9 cellular contexts compared by ENCODE assay signal in genomic region chr1:234154320-234155251, GRCh38.
DNase-seq lines count a peak whose midpoint lies in the region; ATAC-seq, FAIRE-seq and TF ChIP-seq lines count a peak whose summit lies in the region.
"Had no signal": no experiment of that assay in that cellular context is flagged by ENCODE, and none has a peak within 500 bp of the region (broad histone marks: within the 10 kb centered on the region; RNA-seq: fewer than 3 reads in every experiment).

No MANE protein-coding gene starts in this region.

- FAIRE-seq in K562 (lab: Jason Lieb, UNC) (peak; percentile 71), kidney (lab: Jason Lieb, UNC) (peak; percentile 37)
- FAIRE-seq: colon had no signal

- H3K36me3 ChIP-seq in left ventricle myocardium inferior (no peaks in the 10 kb centered on the region), K562 (ENCODE audit: control insufficient read depth, insufficient read depth, low read length) (no peaks in the 10 kb centered on the region), kidney (ENCODE audit: control insufficient read depth in 1 of 2, insufficient read depth in 2 of 2, low read length in 2 of 2) (no peaks in the 10 kb centered on the region), transverse colon (no peaks in the 10 kb centered on the region)

- ATAC-seq in Right ventricle myocardium superior (ENCODE audit: poor library complexity) (no peak), K562 (peak; percentile 95), GM18909 (IDR thresholded peaks at IDR 0.05; ENCODE audit: poor library complexity, unreplicated experiment) (no peak)

- CTCF ChIA-PET in K562 (lab: Yijun Ruan, JAX; ENCODE audit: low intra/inter-chr PET ratio), result interaction anchor here (0.5 to 2.7 kb wide), 4 partner anchors 156 to 1576 kb away, joined by 3 to 12 read pairs (median 3); no protein-coding TSS in a partner anchor

- TF ChIP-seq POLR2A in K562 (conservative IDR thresholded peaks at IDR 0.05), result no peak
- TF ChIP-seq POLR2A in transverse colon (IDR thresholded peaks at IDR 0.05), result no peak

- H3K27me3 ChIP-seq in left ventricle myocardium inferior (ENCODE audit: low read depth), result peaks cover 15% of the 10 kb centered on the region
- H3K27me3 ChIP-seq in K562 (ENCODE audit: control insufficient read depth in 2 of 2, insufficient read depth in 2 of 2, low read length in 2 of 2), result no peaks in the 10 kb centered on the region
- H3K27me3 ChIP-seq in transverse colon, result no peaks in the 10 kb centered on the region

- no peak overlapping the region for H3K4me2 ChIP-seq in K562 (ENCODE audit: insufficient read depth, low read length)

- H3K9ac ChIP-seq in K562 (ENCODE audit: insufficient read depth in 1 of 2, low read depth in 2 of 2, low read length in 2 of 2) (no peak overlapping the region), kidney (ENCODE audit: low read length in 2 of 2) (no peak overlapping the region)

- DNase-seq in left ventricle myocardium inferior (no peak), Right ventricle myocardium superior (no peak), HS-5 (ENCODE audit: low read depth) (peak; percentile 50), NCI-H748 (lab: John Stamatoyannopoulos, UW; ENCODE audit: unreplicated experiment) (peak; percentile 61), K562 (ENCODE audit: extremely low read depth in 1 of 4, low spot score in 3 of 4) (peak; percentile 68 to 72 (median 68)), kidney (no peak), transverse colon (no peak)

- POLR2A ChIA-PET in K562 (lab: Yijun Ruan, JAX), result no interaction called here

- no peaks in the 10 kb centered on the region for H4K20me1 ChIP-seq in K562 (replicated peaks; ENCODE audit: control insufficient read depth, insufficient read depth, low read length)

- H3K79me2 ChIP-seq in K562 (ENCODE audit: control insufficient read depth, insufficient read depth, low read length), result no peaks in the 10 kb centered on the region

- 1% methylated on average over 7 of the region's 7 CpGs for WGBS in K562 (ENCODE audit: insufficient coverage, low coverage, missing lambda C conversion rate)
- 37 to 39% methylated on average over 7 of the region's 7 CpGs for WGBS in transverse colon (ENCODE audit: low coverage in 1 of 2), 2 donors

- intact Hi-C loops in left ventricle myocardium inferior (cut with micrococcal nuclease) (loop anchor here (10.0 kb wide), 1 partner anchor 150 kb away; no protein-coding TSS in a partner anchor), Right ventricle myocardium superior (cut with DNase I) (loop anchor here (10.0 kb wide), 1 partner anchor 160 kb away; no protein-coding TSS in a partner anchor), K562 (cut with micrococcal nuclease) (loop anchor here (1.0 kb wide), 1 partner anchor 156 kb away; no protein-coding TSS in a partner anchor), kidney (cut with DNase I) (no loop called here), transverse colon (cut with DNase I; ENCODE audit: low total_unique reads) (no loop called here)

- peak; percentile 80 for TF ChIP-seq CTCF in left ventricle myocardium inferior (IDR thresholded peaks at IDR 0.05; ENCODE audit: borderline replicate concordance)
- TF ChIP-seq CTCF in K562 (IDR thresholded peaks at IDR 0.05 in 2 of 3, conservative IDR thresholded peaks at IDR 0.05 in 1 of 3; ENCODE audit: insufficient read depth in 2 of 3, low read depth in 1 of 3, low read length in 3 of 3), result peak; percentile 64 to 80 (median 77)
- peak; percentile 41 for TF ChIP-seq CTCF in kidney (IDR thresholded peaks at IDR 0.05; ENCODE audit: borderline replicate concordance, extremely low read depth, insufficient read depth)
- peak; percentile 59 to 81 (median 69) for TF ChIP-seq CTCF in transverse colon (IDR thresholded peaks at IDR 0.05)

- H3K9me1 ChIP-seq in K562 (ENCODE audit: control insufficient read depth, insufficient read depth, low read length), result no peaks in the 10 kb centered on the region

- TF ChIP-seq EP300 in K562 (IDR thresholded peaks at IDR 0.05; ENCODE audit: low read length) (no peak), transverse colon (IDR thresholded peaks at IDR 0.05; ENCODE audit: low read depth) (no peak)

- H2AFZ ChIP-seq in K562 (ENCODE audit: low read depth, low read length), result 0 out of 2 replicates have a peak overlapping the region, but pooled peaks have one; percentile 16

- no peak overlapping the region for H3K27ac ChIP-seq in left ventricle myocardium inferior (replicated peaks)
- no peak overlapping the region for H3K27ac ChIP-seq in K562 (ENCODE audit: extremely low read depth, low read depth, low read length)
- H3K27ac ChIP-seq in kidney (ENCODE audit: low read depth in 2 of 2, low read length in 2 of 2), result no peak overlapping the region
- no peak overlapping the region for H3K27ac ChIP-seq in transverse colon

- in situ Hi-C loops in K562 (cut with MboI), result no loop called here
- in situ Hi-C loops in transverse colon (cut with MboI; ENCODE audit: low pct_ligation_motif_present in 1 of 4, low pct_unique_long_range_greater_than_20kb in 1 of 4, low sequenced_read_pairs in 3 of 4), result no loop called here

- no peak overlapping the region for H3K4me3 ChIP-seq in left ventricle myocardium inferior
- no peak overlapping the region for H3K4me3 ChIP-seq in K562
- no peak overlapping the region for H3K4me3 ChIP-seq in kidney (ENCODE audit: low read length in 2 of 2)
- H3K4me3 ChIP-seq in transverse colon, result no peak overlapping the region

- no TSS peak for BruUV-seq in K562 (replicated peaks; lab: Mats Ljungman, UMichigan)

- no peaks in the 10 kb centered on the region for H3K4me1 ChIP-seq in left ventricle myocardium inferior
- no peaks in the 10 kb centered on the region for H3K4me1 ChIP-seq in K562 (replicated peaks in 1 of 2; ENCODE audit: control insufficient read depth in 2 of 2, insufficient read depth in 2 of 2, low read length in 2 of 2)
- no peaks in the 10 kb centered on the region for H3K4me1 ChIP-seq in kidney (ENCODE audit: control insufficient read depth in 1 of 2, insufficient read depth in 1 of 2, low read depth in 1 of 2, low read length in 2 of 2)
- no peaks in the 10 kb centered on the region for H3K4me1 ChIP-seq in transverse colon

- TF ChIP-seq RAD21 in K562 (CRISPR knock-in tag; conservative IDR thresholded peaks at IDR 0.05 in 1 of 2, IDR thresholded peaks at IDR 0.05 in 1 of 2), result peak; percentile 64 to 78

- H3K9me3 ChIP-seq in left ventricle myocardium inferior (replicated peaks) (no peaks in the 10 kb centered on the region), K562 (replicated peaks; ENCODE audit: control insufficient read depth, insufficient read depth, low read depth, low read length) (no peaks in the 10 kb centered on the region), kidney (ENCODE audit: control insufficient read depth in 1 of 2, low read length in 2 of 2) (no peaks in the 10 kb centered on the region), transverse colon (no peaks in the 10 kb centered on the region)

TF ChIP-seq in K562, 482 proteins besides CTCF, POLR2A, EP300 and RAD21 (continues in another document):
- peak; percentile 43; the same call in 1 of the 2 replicates for TF ChIP-seq DEAF1 (CRISPR knock-in tag; IDR thresholded peaks at IDR 0.05)
- TF ChIP-seq ARID3A (IDR thresholded peaks at IDR 0.05; ENCODE audit: borderline replicate concordance, low read depth, low read length), result 0 out of 2 replicates have a peak, but pooled peaks have one; percentile 35
- 0 out of 2 replicates have a peak, but pooled peaks have one; percentile 31 for TF ChIP-seq SMC3 (conservative IDR thresholded peaks at IDR 0.05; ENCODE audit: insufficient read depth, low read depth, low read length)
- peak; percentile 9 for TF ChIP-seq MEIS2 (IDR thresholded peaks at IDR 0.05; ENCODE audit: partially characterized antibody)
- TF ChIP-seq MIER1 (IDR thresholded peaks at IDR 0.05; ENCODE audit: low read depth), result no peak
- peak in 1 of 2 experiments; percentile 34; a peak in 2 of 4 replicates for TF ChIP-seq MAZ (CRISPR knock-in tag; conservative IDR thresholded peaks at IDR 0.05 in 1 of 2, IDR thresholded peaks at IDR 0.05 in 1 of 2)
- peak; percentile 8; the same call in 1 of the 2 replicates for TF ChIP-seq PKNOX1 (IDR thresholded peaks at IDR 0.05)
- no peak for TF ChIP-seq MCM3 (IDR thresholded peaks at IDR 0.05)

Comparison
In these comparisons a context has a peak if more than half of its experiments do, and no peak if none do; other contexts are left out.
1. DNase-seq: peak in HS-5 (single experiment), NCI-H748 (single experiment) and K562 (4 of 4); none in left ventricle myocardium inferior (single experiment), Right ventricle myocardium superior (single experiment), kidney (single experiment) and transverse colon (single experiment).
2. intact Hi-C loops: an anchor here in left ventricle myocardium inferior (10.0 kb wide), Right ventricle myocardium superior (10.0 kb wide) and K562 (1.0 kb wide); none called in kidney and transverse colon.
3. Peak in every context shown above with its lines, with median percentiles within 50 percentile points of each other: CTCF ChIP-seq.